In the genomic region with DNA sequence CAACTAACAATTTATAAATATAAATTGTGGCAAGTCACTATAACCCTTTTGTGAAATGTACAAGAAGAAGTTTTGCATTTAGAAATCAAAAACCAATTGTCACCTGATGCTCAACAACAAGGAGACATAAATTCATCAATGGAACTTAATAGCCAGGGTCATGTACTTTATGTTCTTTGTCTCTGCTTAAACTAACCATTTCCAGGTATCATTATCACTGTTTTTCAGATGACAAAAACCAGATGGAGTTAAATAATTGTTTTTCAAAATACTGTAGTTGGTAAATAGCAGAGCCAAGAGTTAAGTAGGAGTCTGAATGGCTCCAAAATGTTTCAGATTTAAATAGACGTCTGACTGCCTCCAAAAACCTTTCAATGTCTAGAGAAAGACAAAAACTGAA, we compare ENCODE assay signal across 7 cellular contexts.
"Had no signal": no experiment of that assay in that cellular context is flagged by ENCODE, and none has a peak within 500 bp of the region (broad histone marks: within the 10 kb centered on the region; RNA-seq: fewer than 3 reads in every experiment).

No MANE protein-coding gene starts in this region.

- ATAC-seq: HCT116, HepG2 had no signal

- H3K9ac ChIP-seq: GM23248 had no signal

- H3K36me3 ChIP-seq: HAP-1 had no signal

- H3K4me3 ChIP-seq: GM23248, HAP-1 had no signal

- H3K4me1 ChIP-seq: HAP-1 had no signal

- DNase-seq: GOT3, H7 had no signal

- H3K9me3 ChIP-seq: HAP-1 had no signal

- H3K27ac ChIP-seq: GM23248, HL-60 had no signal
